In the genomic region with DNA sequence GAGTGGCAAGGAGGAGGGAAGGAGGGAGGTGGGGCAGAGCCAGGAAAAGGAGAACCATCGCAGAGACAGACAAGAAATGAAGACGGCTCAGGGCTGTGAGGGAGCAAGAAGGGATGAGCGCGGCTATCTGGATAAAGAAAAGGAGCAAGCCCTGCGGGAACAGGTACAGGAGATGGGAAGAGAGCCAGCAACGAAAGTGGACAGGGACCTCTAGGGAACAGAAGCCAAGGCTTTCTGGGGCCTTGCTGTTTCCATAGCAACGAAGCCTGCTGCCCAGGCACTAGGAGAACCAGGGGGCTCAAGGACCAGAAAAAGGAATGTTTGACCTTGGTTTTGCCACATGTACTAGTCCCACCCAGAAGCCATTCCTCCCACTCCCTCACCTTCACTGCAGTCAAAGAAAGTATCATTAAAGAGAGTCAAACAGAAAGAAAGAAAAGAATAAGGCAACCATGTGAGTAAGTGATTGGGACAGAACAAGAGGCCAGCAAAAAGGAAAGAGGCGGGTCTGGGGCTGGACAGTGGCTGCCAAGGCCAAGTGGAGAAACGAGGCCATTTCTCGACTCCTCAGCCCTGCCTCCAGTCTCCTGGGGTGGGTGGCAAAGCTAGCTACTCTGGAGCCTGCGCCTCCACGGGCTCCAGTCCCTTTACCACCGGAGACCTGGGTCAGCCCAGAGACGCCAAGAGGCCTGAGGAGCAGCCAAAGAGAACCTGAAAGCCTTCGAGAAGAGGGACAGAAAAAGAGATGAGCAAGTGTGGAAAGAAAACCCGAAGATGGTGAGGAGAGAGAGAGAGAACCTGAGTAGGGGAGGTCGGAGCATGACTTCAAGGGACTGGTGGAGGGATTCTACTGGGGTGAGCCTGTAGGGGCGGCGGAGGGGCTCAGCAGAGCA, we compare ENCODE assay signal across 8 cellular contexts. TPM values are rescaled to one million over a fixed set of nuclear protein-coding genes. Genes with fewer than 3 reads are reported as not detected.
DNase-seq lines count a peak whose midpoint lies in the region; ATAC-seq and TF ChIP-seq lines count a peak whose summit lies in the region.

No MANE protein-coding gene starts in this region.

- H3K27me3 ChIP-seq in Loucy (ENCODE audit: insufficient read depth, low read length, poor library complexity, severe bottlenecking) (no peaks in the 10 kb centered on the region), esophagus squamous epithelium (peaks cover 0 to 15% (median under 1%) of the 10 kb centered on the region in 4 donors), neural progenitor cell (peaks cover 30% of the 10 kb centered on the region), foreskin keratinocyte (peaks cover 23% of the 10 kb centered on the region)

- DNase-seq in Ammon's horn (ENCODE audit: low spot score) (peak; percentile 40), esophagus squamous epithelium (lab: John Stamatoyannopoulos, UW) (no peak), neural progenitor cell (ENCODE audit: low spot score) (peak; percentile 47), T1000 (lab: John Stamatoyannopoulos, UW) (no peak), foreskin keratinocyte (no peak)

- TF ChIP-seq CTCF in Loucy (conservative IDR thresholded peaks at IDR 0.05; ENCODE audit: low read length) (no peak), esophagus squamous epithelium (IDR thresholded peaks at IDR 0.05) (no peak), neural progenitor cell (IDR thresholded peaks at IDR 0.05) (no peak), foreskin keratinocyte (conservative IDR thresholded peaks at IDR 0.05) (no peak)

- intact Hi-C loops in esophagus squamous epithelium (cut with DNase I): no loop called here

- no peaks in the 10 kb centered on the region for H3K9me3 Mint-ChIP-seq in neural progenitor cell

- no peak for ATAC-seq in GM18907 (IDR thresholded peaks at IDR 0.05; ENCODE audit: unreplicated experiment)
- ATAC-seq in GM19463 (IDR thresholded peaks at IDR 0.05; ENCODE audit: unreplicated experiment): no peak
- no peak for ATAC-seq in foreskin keratinocyte

- TF ChIP-seq POLR2A in esophagus squamous epithelium (IDR thresholded peaks at IDR 0.05): no peak

- H3F3A ChIP-seq in Loucy (ENCODE audit: low read depth): no peaks in the 10 kb centered on the region
- no peaks in the 10 kb centered on the region for H3F3A ChIP-seq in neural progenitor cell (ENCODE audit: low read depth)

- peaks cover 36% of the 10 kb centered on the region for H3K4me1 Mint-ChIP-seq in neural progenitor cell

- H3K36me3 Mint-ChIP-seq in neural progenitor cell: peaks cover 3% of the 10 kb centered on the region

- peak overlapping the region; percentile 84 for H3K4me3 Mint-ChIP-seq in neural progenitor cell

- H3K4me1 ChIP-seq in Loucy (ENCODE audit: insufficient read depth, low read length, poor library complexity, severe bottlenecking): peaks cover 18% of the 10 kb centered on the region
- H3K4me1 ChIP-seq in esophagus squamous epithelium: peaks cover 0 to 34% (median 6%) of the 10 kb centered on the region in 3 donors
- H3K4me1 ChIP-seq in neural progenitor cell: peaks cover 3% of the 10 kb centered on the region
- peaks cover 9% of the 10 kb centered on the region for H3K4me1 ChIP-seq in foreskin keratinocyte

- H2AFZ ChIP-seq in Loucy (ENCODE audit: low read length): peak overlapping the region; percentile 97
- H2AFZ ChIP-seq in neural progenitor cell (replicated peaks): peak overlapping the region; percentile 75

- peaks cover 6% of the 10 kb centered on the region for H3K27me3 Mint-ChIP-seq in neural progenitor cell (ENCODE audit: insufficient read depth, low read depth)

- no peaks in the 10 kb centered on the region for H3K9me2 ChIP-seq in Loucy (replicated peaks; ENCODE audit: low read depth, low read length)

- no peak overlapping the region for H3K4me3 ChIP-seq in Loucy (ENCODE audit: low read length, poor library complexity, severe bottlenecking)
- H3K4me3 ChIP-seq in esophagus squamous epithelium: peak overlapping the region in 2 of 4 donors; percentile 37 to 47
- peak overlapping the region; percentile 63 for H3K4me3 ChIP-seq in neural progenitor cell

- WGBS in esophagus squamous epithelium, 2 donors: 47 to 48% methylated on average over 17 to 19 of the region's 19 CpGs

- no peak overlapping the region for H3K4me2 ChIP-seq in Loucy (ENCODE audit: low read depth, low read length, poor library complexity, severe bottlenecking)
- no peak overlapping the region for H3K4me2 ChIP-seq in neural progenitor cell

- H4K20me1 ChIP-seq in Loucy (ENCODE audit: insufficient read depth, low read length, poor library complexity, severe bottlenecking) (no peaks in the 10 kb centered on the region), neural progenitor cell (ENCODE audit: low read depth) (no peaks in the 10 kb centered on the region)

- no peaks in the 10 kb centered on the region for H3K9me3 ChIP-seq in Loucy (ENCODE audit: insufficient read depth, low read depth, low read length)
- no peaks in the 10 kb centered on the region for H3K9me3 ChIP-seq in esophagus squamous epithelium
- H3K9me3 ChIP-seq in neural progenitor cell (ENCODE audit: low read depth): no peaks in the 10 kb centered on the region

- H3K9ac ChIP-seq in Loucy (ENCODE audit: low read depth, low read length, poor library complexity, severe bottlenecking): no peak overlapping the region
- no peak overlapping the region for H3K9ac ChIP-seq in neural progenitor cell

- H3K27ac Mint-ChIP-seq in neural progenitor cell: peak overlapping the region; percentile 59

- H3K79me2 ChIP-seq in Loucy (ENCODE audit: insufficient read depth, low read length): no peaks in the 10 kb centered on the region
- no peaks in the 10 kb centered on the region for H3K79me2 ChIP-seq in neural progenitor cell (ENCODE audit: low read depth)

- H3K36me3 ChIP-seq in Loucy (ENCODE audit: insufficient read depth, low read length) (no peaks in the 10 kb centered on the region), esophagus squamous epithelium (no peaks in the 10 kb centered on the region), neural progenitor cell (no peaks in the 10 kb centered on the region)

- peak overlapping the region in 3 of 4 donors; percentile 17 to 59 (median 42) for H3K27ac ChIP-seq in esophagus squamous epithelium
- no peak overlapping the region for H3K27ac ChIP-seq in neural progenitor cell
- no peak overlapping the region for H3K27ac ChIP-seq in foreskin keratinocyte

RNA-seq across cellular contexts. Expression of a gene that starts 35.1 kb away (rescaled TPM):
- total RNA-seq in esophagus squamous epithelium (under 1 TPM in 1 of 4 donors, not detected in 3; 0.38 TPM), neural progenitor cell (ENCODE audit: low replicate concordance) (2.2 and 9.2 TPM in 2 replicates), foreskin keratinocyte (not detected in 2 replicates)
- not detected in 2 replicates for polyA plus RNA-seq in foreskin keratinocyte

RNA-seq across cellular contexts. Expression of a gene that starts 56.1 kb away (rescaled TPM):
- total RNA-seq in esophagus squamous epithelium (10 to 100 TPM in 1 of 4 donors, 1 to 10 TPM in 3; 2.6 to 13.2 (median 4.9) TPM), neural progenitor cell (ENCODE audit: low replicate concordance) (0.06 and 1.8 TPM in 2 replicates), foreskin keratinocyte (0.14 and 0.31 TPM in 2 replicates)
- 0.25 and 0.39 TPM in 2 replicates for polyA plus RNA-seq in foreskin keratinocyte

Comparison
In these comparisons a context has a peak if more than half of its experiments do, and no peak if none do; other contexts are left out.
1. DNase-seq: peak in Ammon's horn (single experiment) and neural progenitor cell (single experiment); none in esophagus squamous epithelium (single experiment), T1000 (single experiment) and foreskin keratinocyte (0 of 2).
2. H3K27ac ChIP-seq: peak in esophagus squamous epithelium (3 of 4); none in neural progenitor cell (single experiment) and foreskin keratinocyte (single experiment).